2 cellular contexts compared by ENCODE assay signal in the genomic region with DNA sequence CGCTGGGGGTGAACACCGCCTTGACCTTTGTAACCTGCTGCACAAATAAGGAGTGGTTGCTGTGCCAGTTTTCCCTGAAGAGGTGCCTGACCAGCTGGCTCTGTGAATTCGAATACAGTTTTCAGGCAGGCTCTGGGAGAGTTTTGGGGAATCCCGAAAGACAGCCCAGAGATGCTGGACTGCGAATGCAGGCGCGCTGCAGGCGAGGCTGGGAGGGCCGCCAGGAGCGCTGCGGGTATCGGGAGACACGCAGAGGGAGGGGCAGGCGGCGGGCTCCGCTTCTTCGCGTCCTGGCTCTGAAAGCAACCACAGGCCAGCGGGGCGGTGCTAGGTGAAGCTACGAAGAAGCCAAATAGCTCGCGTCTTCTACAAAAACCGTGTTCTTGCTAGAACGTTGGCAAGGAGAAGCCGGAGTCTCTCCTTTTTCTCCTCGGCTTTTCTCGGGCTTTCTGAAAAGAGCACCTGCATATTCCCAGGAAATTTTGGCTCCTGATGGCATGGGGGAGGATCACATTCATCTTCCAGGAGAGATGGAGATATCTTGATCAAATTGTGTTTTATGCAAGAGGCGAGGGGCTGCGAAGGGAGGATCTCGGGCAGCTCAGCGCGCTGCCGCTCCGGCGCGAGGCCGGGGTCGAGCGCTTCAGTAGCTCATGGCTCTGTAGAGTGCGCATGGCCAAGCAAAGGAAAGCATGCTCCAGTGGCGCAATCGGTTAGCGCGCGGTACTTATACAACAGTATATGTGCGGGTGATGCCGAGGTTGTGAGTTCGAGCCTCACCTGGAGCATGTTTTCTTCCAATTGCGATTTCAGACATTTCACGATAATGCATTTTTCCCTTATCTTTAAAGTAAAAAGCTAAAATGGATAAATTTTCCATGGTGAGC.
TF ChIP-seq lines count a peak whose summit lies in the region.

No MANE protein-coding gene starts in this region.

TF ChIP-seq in A549, 52 proteins besides CTCF, POLR2A, EP300 and RAD21 (continued from another document):
- no peak for TF ChIP-seq ZFP36 (IDR thresholded peaks at IDR 0.05; ENCODE audit: borderline replicate concordance, partially characterized antibody)
- TF ChIP-seq BHLHE40 (IDR thresholded peaks at IDR 0.05; ENCODE audit: low read depth, low read length) = no peak
- TF ChIP-seq, protein P1, sequence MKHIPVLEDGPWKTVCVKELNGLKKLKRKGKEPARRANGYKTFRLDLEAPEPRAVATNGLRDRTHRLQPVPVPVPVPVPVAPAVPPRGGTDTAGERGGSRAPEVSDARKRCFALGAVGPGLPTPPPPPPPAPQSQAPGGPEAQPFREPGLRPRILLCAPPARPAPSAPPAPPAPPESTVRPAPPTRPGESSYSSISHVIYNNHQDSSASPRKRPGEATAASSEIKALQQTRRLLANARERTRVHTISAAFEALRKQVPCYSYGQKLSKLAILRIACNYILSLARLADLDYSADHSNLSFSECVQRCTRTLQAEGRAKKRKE (CRISPR knock-in tag; IDR thresholded peaks at IDR 0.05; ENCODE audit: low read depth) = no peak
- TF ChIP-seq MYC (IDR thresholded peaks at IDR 0.05; ENCODE audit: borderline replicate concordance, low read length) = peak; percentile 78; the same call in 1 of the 2 replicates
- peak; percentile 62 for TF ChIP-seq SREBF2 (IDR thresholded peaks at IDR 0.05)
- TF ChIP-seq, protein P2, sequence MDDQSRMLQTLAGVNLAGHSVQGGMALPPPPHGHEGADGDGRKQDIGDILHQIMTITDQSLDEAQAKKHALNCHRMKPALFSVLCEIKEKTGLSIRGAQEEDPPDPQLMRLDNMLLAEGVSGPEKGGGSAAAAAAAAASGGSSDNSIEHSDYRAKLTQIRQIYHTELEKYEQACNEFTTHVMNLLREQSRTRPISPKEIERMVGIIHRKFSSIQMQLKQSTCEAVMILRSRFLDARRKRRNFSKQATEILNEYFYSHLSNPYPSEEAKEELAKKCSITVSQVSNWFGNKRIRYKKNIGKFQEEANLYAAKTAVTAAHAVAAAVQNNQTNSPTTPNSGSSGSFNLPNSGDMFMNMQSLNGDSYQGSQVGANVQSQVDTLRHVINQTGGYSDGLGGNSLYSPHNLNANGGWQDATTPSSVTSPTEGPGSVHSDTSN (IDR thresholded peaks at IDR 0.05) = no peak
- no peak for TF ChIP-seq EHMT2 (IDR thresholded peaks at IDR 0.05; ENCODE audit: low read depth)
- TF ChIP-seq, protein P3, sequence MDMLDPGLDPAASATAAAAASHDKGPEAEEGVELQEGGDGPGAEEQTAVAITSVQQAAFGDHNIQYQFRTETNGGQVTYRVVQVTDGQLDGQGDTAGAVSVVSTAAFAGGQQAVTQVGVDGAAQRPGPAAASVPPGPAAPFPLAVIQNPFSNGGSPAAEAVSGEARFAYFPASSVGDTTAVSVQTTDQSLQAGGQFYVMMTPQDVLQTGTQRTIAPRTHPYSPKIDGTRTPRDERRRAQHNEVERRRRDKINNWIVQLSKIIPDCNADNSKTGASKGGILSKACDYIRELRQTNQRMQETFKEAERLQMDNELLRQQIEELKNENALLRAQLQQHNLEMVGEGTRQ (IDR thresholded peaks at IDR 0.05) = no peak
- no peak for TF ChIP-seq FOSB (CRISPR knock-in tag; IDR thresholded peaks at IDR 0.05)
- no peak for TF ChIP-seq FOSL2 (IDR thresholded peaks at IDR 0.05)
- no peak for TF ChIP-seq FOSL2 (CRISPR knock-in tag; IDR thresholded peaks at IDR 0.05)
- no peak for TF ChIP-seq TP53 (CRISPR knock-in tag; IDR thresholded peaks at IDR 0.05)
- no peak for TF ChIP-seq NR3C1 (IDR thresholded peaks at IDR 0.05)
- no peak for TF ChIP-seq ESRRA (IDR thresholded peaks at IDR 0.05; ENCODE audit: borderline replicate concordance, low read length)
- peak; percentile 64 to 92; a peak in 3 of 4 replicates for TF ChIP-seq CEBPB (IDR thresholded peaks at IDR 0.05)
- TF ChIP-seq, protein P4, sequence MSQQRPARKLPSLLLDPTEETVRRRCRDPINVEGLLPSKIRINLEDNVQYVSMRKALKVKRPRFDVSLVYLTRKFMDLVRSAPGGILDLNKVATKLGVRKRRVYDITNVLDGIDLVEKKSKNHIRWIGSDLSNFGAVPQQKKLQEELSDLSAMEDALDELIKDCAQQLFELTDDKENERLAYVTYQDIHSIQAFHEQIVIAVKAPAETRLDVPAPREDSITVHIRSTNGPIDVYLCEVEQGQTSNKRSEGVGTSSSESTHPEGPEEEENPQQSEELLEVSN (IDR thresholded peaks at IDR 0.05; ENCODE audit: borderline replicate concordance, low read depth) = peak; percentile 63; the same call in 1 of the 2 replicates

TF ChIP-seq in GM12878, 131 proteins besides CTCF, POLR2A, EP300 and RAD21 (continued from another document and continues in another):
- TF ChIP-seq, protein P5, sequence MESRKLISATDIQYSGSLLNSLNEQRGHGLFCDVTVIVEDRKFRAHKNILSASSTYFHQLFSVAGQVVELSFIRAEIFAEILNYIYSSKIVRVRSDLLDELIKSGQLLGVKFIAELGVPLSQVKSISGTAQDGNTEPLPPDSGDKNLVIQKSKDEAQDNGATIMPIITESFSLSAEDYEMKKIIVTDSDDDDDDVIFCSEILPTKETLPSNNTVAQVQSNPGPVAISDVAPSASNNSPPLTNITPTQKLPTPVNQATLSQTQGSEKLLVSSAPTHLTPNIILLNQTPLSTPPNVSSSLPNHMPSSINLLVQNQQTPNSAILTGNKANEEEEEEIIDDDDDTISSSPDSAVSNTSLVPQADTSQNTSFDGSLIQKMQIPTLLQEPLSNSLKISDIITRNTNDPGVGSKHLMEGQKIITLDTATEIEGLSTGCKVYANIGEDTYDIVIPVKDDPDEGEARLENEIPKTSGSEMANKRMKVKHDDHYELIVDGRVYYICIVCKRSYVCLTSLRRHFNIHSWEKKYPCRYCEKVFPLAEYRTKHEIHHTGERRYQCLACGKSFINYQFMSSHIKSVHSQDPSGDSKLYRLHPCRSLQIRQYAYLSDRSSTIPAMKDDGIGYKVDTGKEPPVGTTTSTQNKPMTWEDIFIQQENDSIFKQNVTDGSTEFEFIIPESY (IDR thresholded peaks at IDR 0.05) = no peak
- TF ChIP-seq SREBF1 (IDR thresholded peaks at IDR 0.05; ENCODE audit: low read length) = no peak
- TF ChIP-seq ZNF24 (IDR thresholded peaks at IDR 0.05) = peak; percentile 92
- TF ChIP-seq YBX1 (IDR thresholded peaks at IDR 0.05) = no peak
- TF ChIP-seq, protein P6, sequence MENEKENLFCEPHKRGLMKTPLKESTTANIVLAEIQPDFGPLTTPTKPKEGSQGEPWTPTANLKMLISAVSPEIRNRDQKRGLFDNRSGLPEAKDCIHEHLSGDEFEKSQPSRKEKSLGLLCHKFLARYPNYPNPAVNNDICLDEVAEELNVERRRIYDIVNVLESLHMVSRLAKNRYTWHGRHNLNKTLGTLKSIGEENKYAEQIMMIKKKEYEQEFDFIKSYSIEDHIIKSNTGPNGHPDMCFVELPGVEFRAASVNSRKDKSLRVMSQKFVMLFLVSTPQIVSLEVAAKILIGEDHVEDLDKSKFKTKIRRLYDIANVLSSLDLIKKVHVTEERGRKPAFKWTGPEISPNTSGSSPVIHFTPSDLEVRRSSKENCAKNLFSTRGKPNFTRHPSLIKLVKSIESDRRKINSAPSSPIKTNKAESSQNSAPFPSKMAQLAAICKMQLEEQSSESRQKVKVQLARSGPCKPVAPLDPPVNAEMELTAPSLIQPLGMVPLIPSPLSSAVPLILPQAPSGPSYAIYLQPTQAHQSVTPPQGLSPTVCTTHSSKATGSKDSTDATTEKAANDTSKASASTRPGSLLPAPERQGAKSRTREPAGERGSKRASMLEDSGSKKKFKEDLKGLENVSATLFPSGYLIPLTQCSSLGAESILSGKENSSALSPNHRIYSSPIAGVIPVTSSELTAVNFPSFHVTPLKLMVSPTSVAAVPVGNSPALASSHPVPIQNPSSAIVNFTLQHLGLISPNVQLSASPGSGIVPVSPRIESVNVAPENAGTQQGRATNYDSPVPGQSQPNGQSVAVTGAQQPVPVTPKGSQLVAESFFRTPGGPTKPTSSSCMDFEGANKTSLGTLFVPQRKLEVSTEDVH (IDR thresholded peaks at IDR 0.05; ENCODE audit: low read depth, partially characterized antibody) = no peak
- TF ChIP-seq, protein P7, sequence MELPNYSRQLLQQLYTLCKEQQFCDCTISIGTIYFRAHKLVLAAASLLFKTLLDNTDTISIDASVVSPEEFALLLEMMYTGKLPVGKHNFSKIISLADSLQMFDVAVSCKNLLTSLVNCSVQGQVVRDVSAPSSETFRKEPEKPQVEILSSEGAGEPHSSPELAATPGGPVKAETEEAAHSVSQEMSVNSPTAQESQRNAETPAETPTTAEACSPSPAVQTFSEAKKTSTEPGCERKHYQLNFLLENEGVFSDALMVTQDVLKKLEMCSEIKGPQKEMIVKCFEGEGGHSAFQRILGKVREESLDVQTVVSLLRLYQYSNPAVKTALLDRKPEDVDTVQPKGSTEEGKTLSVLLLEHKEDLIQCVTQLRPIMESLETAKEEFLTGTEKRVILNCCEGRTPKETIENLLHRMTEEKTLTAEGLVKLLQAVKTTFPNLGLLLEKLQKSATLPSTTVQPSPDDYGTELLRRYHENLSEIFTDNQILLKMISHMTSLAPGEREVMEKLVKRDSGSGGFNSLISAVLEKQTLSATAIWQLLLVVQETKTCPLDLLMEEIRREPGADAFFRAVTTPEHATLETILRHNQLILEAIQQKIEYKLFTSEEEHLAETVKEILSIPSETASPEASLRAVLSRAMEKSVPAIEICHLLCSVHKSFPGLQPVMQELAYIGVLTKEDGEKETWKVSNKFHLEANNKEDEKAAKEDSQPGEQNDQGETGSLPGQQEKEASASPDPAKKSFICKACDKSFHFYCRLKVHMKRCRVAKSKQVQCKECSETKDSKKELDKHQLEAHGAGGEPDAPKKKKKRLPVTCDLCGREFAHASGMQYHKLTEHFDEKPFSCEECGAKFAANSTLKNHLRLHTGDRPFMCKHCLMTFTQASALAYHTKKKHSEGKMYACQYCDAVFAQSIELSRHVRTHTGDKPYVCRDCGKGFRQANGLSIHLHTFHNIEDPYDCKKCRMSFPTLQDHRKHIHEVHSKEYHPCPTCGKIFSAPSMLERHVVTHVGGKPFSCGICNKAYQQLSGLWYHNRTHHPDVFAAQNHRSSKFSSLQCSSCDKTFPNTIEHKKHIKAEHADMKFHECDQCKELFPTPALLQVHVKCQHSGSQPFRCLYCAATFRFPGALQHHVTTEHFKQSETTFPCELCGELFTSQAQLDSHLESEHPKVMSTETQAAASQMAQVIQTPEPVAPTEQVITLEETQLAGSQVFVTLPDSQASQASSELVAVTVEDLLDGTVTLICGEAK (IDR thresholded peaks at IDR 0.05; ENCODE audit: borderline replicate concordance) = no peak; the same call in 1 of the 2 replicates
- no peak for TF ChIP-seq BACH1 (IDR thresholded peaks at IDR 0.05; ENCODE audit: borderline replicate concordance)
- TF ChIP-seq IRF4 (IDR thresholded peaks at IDR 0.05; ENCODE audit: low read depth, low read length) = no peak
- TF ChIP-seq, protein P8, sequence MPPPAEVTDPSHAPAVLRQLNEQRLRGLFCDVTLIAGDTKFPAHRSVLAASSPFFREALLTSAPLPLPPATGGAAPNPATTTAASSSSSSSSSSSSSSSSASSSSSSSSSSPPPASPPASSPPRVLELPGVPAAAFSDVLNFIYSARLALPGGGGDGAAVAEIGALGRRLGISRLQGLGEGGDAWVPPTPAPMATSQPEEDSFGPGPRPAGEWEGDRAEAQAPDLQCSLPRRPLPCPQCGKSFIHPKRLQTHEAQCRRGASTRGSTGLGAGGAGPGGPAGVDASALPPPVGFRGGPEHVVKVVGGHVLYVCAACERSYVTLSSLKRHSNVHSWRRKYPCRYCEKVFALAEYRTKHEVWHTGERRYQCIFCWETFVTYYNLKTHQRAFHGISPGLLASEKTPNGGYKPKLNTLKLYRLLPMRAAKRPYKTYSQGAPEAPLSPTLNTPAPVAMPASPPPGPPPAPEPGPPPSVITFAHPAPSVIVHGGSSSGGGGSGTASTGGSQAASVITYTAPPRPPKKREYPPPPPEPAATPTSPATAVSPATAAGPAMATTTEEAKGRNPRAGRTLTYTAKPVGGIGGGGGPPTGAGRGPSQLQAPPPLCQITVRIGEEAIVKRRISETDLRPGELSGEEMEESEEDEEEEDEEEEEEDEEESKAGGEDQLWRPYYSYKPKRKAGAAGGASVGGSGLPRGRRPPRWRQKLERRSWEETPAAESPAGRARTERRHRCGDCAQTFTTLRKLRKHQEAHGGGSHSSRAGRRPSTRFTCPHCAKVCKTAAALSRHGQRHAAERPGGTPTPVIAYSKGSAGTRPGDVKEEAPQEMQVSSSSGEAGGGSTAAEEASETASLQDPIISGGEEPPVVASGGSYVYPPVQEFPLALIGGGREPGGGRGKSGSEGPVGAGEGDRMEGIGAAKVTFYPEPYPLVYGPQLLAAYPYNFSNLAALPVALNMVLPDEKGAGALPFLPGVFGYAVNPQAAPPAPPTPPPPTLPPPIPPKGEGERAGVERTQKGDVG (CRISPR knock-in tag; IDR thresholded peaks at IDR 0.05) = no peak
- no peak for TF ChIP-seq CHD1 (IDR thresholded peaks at IDR 0.05; ENCODE audit: low read depth, low read length)
- TF ChIP-seq CEBPB (IDR thresholded peaks at IDR 0.05; ENCODE audit: borderline replicate concordance in 1 of 2, low read depth in 2 of 2, low read length in 2 of 2) = no peak; a peak in 1 of 4 replicates
- TF ChIP-seq PAX5 (IDR thresholded peaks at IDR 0.05; ENCODE audit: borderline replicate concordance, low read depth, low read length) = 0 out of 2 replicates have a peak, but pooled peaks have one; percentile 21
- no peak for TF ChIP-seq ZSCAN29 (IDR thresholded peaks at IDR 0.05)
- TF ChIP-seq, protein P9, sequence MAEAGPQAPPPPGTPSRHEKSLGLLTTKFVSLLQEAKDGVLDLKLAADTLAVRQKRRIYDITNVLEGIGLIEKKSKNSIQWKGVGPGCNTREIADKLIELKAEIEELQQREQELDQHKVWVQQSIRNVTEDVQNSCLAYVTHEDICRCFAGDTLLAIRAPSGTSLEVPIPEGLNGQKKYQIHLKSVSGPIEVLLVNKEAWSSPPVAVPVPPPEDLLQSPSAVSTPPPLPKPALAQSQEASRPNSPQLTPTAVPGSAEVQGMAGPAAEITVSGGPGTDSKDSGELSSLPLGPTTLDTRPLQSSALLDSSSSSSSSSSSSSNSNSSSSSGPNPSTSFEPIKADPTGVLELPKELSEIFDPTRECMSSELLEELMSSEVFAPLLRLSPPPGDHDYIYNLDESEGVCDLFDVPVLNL (IDR thresholded peaks at IDR 0.05; ENCODE audit: low read depth, low read length) = no peak
- no peak for TF ChIP-seq BRCA1 (IDR thresholded peaks at IDR 0.05; ENCODE audit: low read depth, low read length)
- 0 out of 2 replicates have a peak, but pooled peaks have one; percentile 24 for TF ChIP-seq RUNX3 (IDR thresholded peaks at IDR 0.05; ENCODE audit: low read length)
- TF ChIP-seq CBFB (IDR thresholded peaks at IDR 0.05; ENCODE audit: low read depth) = no peak
- no peak for TF ChIP-seq HDGF (IDR thresholded peaks at IDR 0.05)
- no peak for TF ChIP-seq NFIC (IDR thresholded peaks at IDR 0.05; ENCODE audit: low read depth, low read length)
- TF ChIP-seq, protein P10, sequence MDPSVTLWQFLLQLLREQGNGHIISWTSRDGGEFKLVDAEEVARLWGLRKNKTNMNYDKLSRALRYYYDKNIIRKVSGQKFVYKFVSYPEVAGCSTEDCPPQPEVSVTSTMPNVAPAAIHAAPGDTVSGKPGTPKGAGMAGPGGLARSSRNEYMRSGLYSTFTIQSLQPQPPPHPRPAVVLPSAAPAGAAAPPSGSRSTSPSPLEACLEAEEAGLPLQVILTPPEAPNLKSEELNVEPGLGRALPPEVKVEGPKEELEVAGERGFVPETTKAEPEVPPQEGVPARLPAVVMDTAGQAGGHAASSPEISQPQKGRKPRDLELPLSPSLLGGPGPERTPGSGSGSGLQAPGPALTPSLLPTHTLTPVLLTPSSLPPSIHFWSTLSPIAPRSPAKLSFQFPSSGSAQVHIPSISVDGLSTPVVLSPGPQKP (IDR thresholded peaks at IDR 0.05; ENCODE audit: low read depth, low read length) = no peak
- TF ChIP-seq ASH2L (IDR thresholded peaks at IDR 0.05; ENCODE audit: borderline replicate concordance, low read depth) = no peak
- peak; percentile 6; the same call in 1 of the 2 replicates for TF ChIP-seq EED (IDR thresholded peaks at IDR 0.05; ENCODE audit: low read depth)
- TF ChIP-seq TCF3 (IDR thresholded peaks at IDR 0.05; ENCODE audit: borderline replicate concordance, insufficient read depth, low read depth, low read length) = no peak
- TF ChIP-seq IKZF2 (IDR thresholded peaks at IDR 0.05) = no peak
- TF ChIP-seq NFYA (IDR thresholded peaks at IDR 0.05; ENCODE audit: borderline replicate concordance, low read depth, low read length) = no peak
- peak; percentile 77 for TF ChIP-seq HDAC6 (IDR thresholded peaks at IDR 0.05; ENCODE audit: unreplicated experiment)
- no peak for TF ChIP-seq SPI1 (IDR thresholded peaks at IDR 0.05; ENCODE audit: borderline replicate concordance, insufficient read depth, low read depth, low read length)
